In the genomic region with DNA sequence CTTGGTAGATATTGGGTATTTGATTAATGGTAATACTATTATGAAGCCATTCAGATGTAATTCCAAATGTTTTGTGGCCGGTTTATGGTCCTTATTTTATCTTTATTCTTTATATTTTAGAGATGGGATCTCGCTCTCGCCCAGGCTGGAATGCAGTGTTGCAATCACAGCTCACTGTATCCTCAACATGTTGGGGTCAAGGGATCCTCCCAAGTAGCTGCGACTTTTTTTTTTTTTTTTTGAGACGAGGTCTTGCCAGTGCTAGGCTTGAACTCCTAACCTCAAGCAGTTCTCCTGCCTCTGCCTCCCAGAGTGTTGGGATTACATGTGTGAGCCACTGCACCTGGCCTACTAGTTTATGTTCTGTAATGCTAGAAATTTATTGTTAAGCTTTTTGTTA, we compare ENCODE assay signal across 30 cellular contexts. TPM values are rescaled to one million over a fixed set of nuclear protein-coding genes. Genes with fewer than 3 reads are reported as not detected.
DNase-seq lines count a peak whose midpoint lies in the region; ATAC-seq and TF ChIP-seq lines count a peak whose summit lies in the region.
"Had no signal": no experiment of that assay in that cellular context is flagged by ENCODE, and none has a peak within 500 bp of the region (broad histone marks: within the 10 kb centered on the region; RNA-seq: fewer than 3 reads in every experiment).

No MANE protein-coding gene starts in this region.

- H3K79me2 ChIP-seq in hepatocyte (peaks cover 89% of the 10 kb centered on the region), smooth muscle cell (ENCODE audit: low read depth) (peaks cover 66% of the 10 kb centered on the region)

- peak overlapping the region in 1 of 2 donors; percentile 19 for H3K4me3 Mint-ChIP-seq in activated T-cell treated with anti-CD3 and anti-CD28 coated beads, Interleukin-2, amount 50 U/mL, for 72 hours
- H3K4me3 Mint-ChIP-seq: activated CD4-positive, alpha-beta T cell treated with anti-CD3 and anti-CD28 coated beads, Interleukin-2, amount 10 ng/mL, durations not matched to agents 24 days and 14 days; activated naive CD8-positive, alpha-beta T cell treated with anti-CD3 and anti-CD28 coated beads, Interleukin-2, amount 10 ng/mL, durations not matched to agents 7 days and 5 days; immature natural killer cell had no signal

- H3K4me2 ChIP-seq in hepatocyte (peak overlapping the region; percentile 82), smooth muscle cell (no peak overlapping the region)

- H3K9me2 ChIP-seq in hepatocyte (replicated peaks; ENCODE audit: insufficient read depth) = no peaks in the 10 kb centered on the region

- TF ChIP-seq CTCF in hepatocyte (IDR thresholded peaks at IDR 0.05; ENCODE audit: poor library complexity) (no peak), smooth muscle cell (IDR thresholded peaks at IDR 0.05; ENCODE audit: borderline replicate concordance, insufficient read depth, poor library complexity, severe bottlenecking) (no peak)

- peaks cover 73% of the 10 kb centered on the region for H3K4me1 Mint-ChIP-seq in activated T-cell treated with anti-CD3 and anti-CD28 coated beads, Interleukin-2, amount 50 U/mL, for 72 hours (ENCODE audit: low read depth)

- H3K9me3 Mint-ChIP-seq in activated T-cell treated with anti-CD3 and anti-CD28 coated beads, Interleukin-2, amount 50 U/mL, for 72 hours = no peaks in the 10 kb centered on the region
- H3K9me3 Mint-ChIP-seq: activated CD4-positive, alpha-beta T cell treated with anti-CD3 and anti-CD28 coated beads, Interleukin-2, amount 10 ng/mL, durations not matched to agents 24 days and 14 days; activated naive CD8-positive, alpha-beta T cell treated with anti-CD3 and anti-CD28 coated beads, Interleukin-2, amount 10 ng/mL, durations not matched to agents 7 days and 5 days; nephron had no signal

- no peak for ATAC-seq in activated T-cell treated with anti-CD3 and anti-CD28 coated beads, Interleukin-2, amount 50 U/mL, for 72 hours (replicated peaks in 1 of 2)
- ATAC-seq in HG02870 (IDR thresholded peaks at IDR 0.05; ENCODE audit: unreplicated experiment) = no peak
- ATAC-seq: GM12878, sciatic nerve had no signal

- H2AFZ ChIP-seq in hepatocyte (no peak overlapping the region), smooth muscle cell (ENCODE audit: low read depth) (no peak overlapping the region)

- H3K4me3 ChIP-seq in adipocyte (ENCODE audit: low read length) (peak overlapping the region; percentile 25), hepatocyte (no peak overlapping the region), subcutaneous abdominal adipose tissue (ENCODE audit: low read depth in 1 of 5, low read length in 5 of 5) (no peak overlapping the region), smooth muscle cell (no peak overlapping the region)
- H3K4me3 ChIP-seq: left lung, SK-N-MC, stomach, tibial nerve had no signal

- peak overlapping the region; percentile 8 for H3K9ac ChIP-seq in adipocyte (ENCODE audit: low read length)
- no peak overlapping the region for H3K9ac ChIP-seq in subcutaneous abdominal adipose tissue (ENCODE audit: low read length in 5 of 5)
- H3K9ac ChIP-seq in smooth muscle cell (ENCODE audit: low read depth) = no peak overlapping the region

- no peaks in the 10 kb centered on the region for H3K27me3 Mint-ChIP-seq in activated T-cell treated with anti-CD3 and anti-CD28 coated beads, Interleukin-2, amount 50 U/mL, for 72 hours (ENCODE audit: low read depth)
- H3K27me3 Mint-ChIP-seq: activated CD4-positive, alpha-beta T cell treated with anti-CD3 and anti-CD28 coated beads, Interleukin-2, amount 10 ng/mL, durations not matched to agents 24 days and 14 days; activated naive CD8-positive, alpha-beta T cell treated with anti-CD3 and anti-CD28 coated beads, Interleukin-2, amount 10 ng/mL, durations not matched to agents 7 days and 5 days had no signal

- H3F3A ChIP-seq in smooth muscle cell (ENCODE audit: low read depth) = peaks cover 13% of the 10 kb centered on the region

- H3K4me1 ChIP-seq in adipocyte (ENCODE audit: control insufficient read depth, insufficient read depth, low read length) (peaks cover 46% of the 10 kb centered on the region), hepatocyte (ENCODE audit: insufficient read depth) (peaks cover 48% of the 10 kb centered on the region), subcutaneous abdominal adipose tissue (ENCODE audit: control insufficient read depth in 5 of 5, insufficient read depth in 5 of 5, low read length in 5 of 5) (peaks cover 0 to 89% (median 77%) of the 10 kb centered on the region in 5 donors), smooth muscle cell (ENCODE audit: low read depth) (peaks cover 15% of the 10 kb centered on the region)

- 64% methylated on average over 5 of the region's 5 CpGs for WGBS in hepatocyte (ENCODE audit: low lambda C conversion rate, missing lambda C conversion rate)
- 85% methylated on average over 5 of the region's 5 CpGs for WGBS in smooth muscle cell (ENCODE audit: low lambda C conversion rate)

- H3K36me3 ChIP-seq in adipocyte (ENCODE audit: control insufficient read depth, insufficient read depth, low read length, severe bottlenecking) = peaks cover 10% of the 10 kb centered on the region
- no peaks in the 10 kb centered on the region for H3K36me3 ChIP-seq in hepatocyte (replicated peaks; ENCODE audit: insufficient read depth, low read depth)
- peaks cover 0 to 6% (median 5%) of the 10 kb centered on the region in 5 donors for H3K36me3 ChIP-seq in subcutaneous abdominal adipose tissue (ENCODE audit: control insufficient read depth in 5 of 5, insufficient read depth in 5 of 5, low read length in 5 of 5)
- no peaks in the 10 kb centered on the region for H3K36me3 ChIP-seq in smooth muscle cell (ENCODE audit: low read depth)

- peaks cover 5 to 12% of the 10 kb centered on the region in 2 donors for H3K36me3 Mint-ChIP-seq in activated T-cell treated with anti-CD3 and anti-CD28 coated beads, Interleukin-2, amount 50 U/mL, for 72 hours (ENCODE audit: insufficient read depth in 2 of 2)

- H3K27me3 ChIP-seq in adipocyte (replicated peaks; ENCODE audit: control insufficient read depth, insufficient read depth, low read length) (no peaks in the 10 kb centered on the region), hepatocyte (no peaks in the 10 kb centered on the region), subcutaneous abdominal adipose tissue (ENCODE audit: control insufficient read depth in 5 of 5, insufficient read depth in 4 of 5, low read length in 5 of 5) (peaks cover 0 to 3% (median 0%) of the 10 kb centered on the region in 5 donors), smooth muscle cell (ENCODE audit: low read depth) (no peaks in the 10 kb centered on the region)
- H3K27me3 ChIP-seq: left lung, stomach, tibial nerve had no signal

- H3K27ac ChIP-seq in hepatocyte = no peak overlapping the region
- H3K27ac ChIP-seq in subcutaneous abdominal adipose tissue (ENCODE audit: low read depth, low read length) = peak overlapping the region; percentile 80
- no peak overlapping the region for H3K27ac ChIP-seq in smooth muscle cell (ENCODE audit: low read depth)
- H3K27ac ChIP-seq: RWPE1, SK-N-MC, stomach had no signal

- H4K20me1 ChIP-seq in hepatocyte (ENCODE audit: insufficient read depth, poor library complexity, severe bottlenecking) (peaks cover 43% of the 10 kb centered on the region), smooth muscle cell (ENCODE audit: low read depth) (peaks cover 63% of the 10 kb centered on the region)

- no peak for DNase-seq in activated T-cell treated with anti-CD3 and anti-CD28 coated beads, Interleukin-2, amount 50 U/mL, for 72 hours
- DNase-seq in activated T-cell treated with anti-CD3 and anti-CD28 coated beads for 4 hours = no peak
- DNase-seq in adipocyte (ENCODE audit: low read depth) = peak; percentile 18
- no peak for DNase-seq in hepatocyte (ENCODE audit: low spot score)
- DNase-seq in NCI-H526 treated with DMSO at 0.1 percent for 48 hours (lab: John Stamatoyannopoulos, UW) = no peak
- no peak for DNase-seq in smooth muscle cell (lab: John Stamatoyannopoulos, UW; ENCODE audit: unreplicated experiment)
- DNase-seq: activated CD4-positive, alpha-beta T cell treated with anti-CD3 and anti-CD28 coated beads, Interleukin-2, amount 10 ng/mL, durations not matched to agents 24 days and 14 days; activated naive CD8-positive, alpha-beta T cell treated with anti-CD3 and anti-CD28 coated beads, Interleukin-2, amount 10 ng/mL, durations not matched to agents 7 days and 5 days; Caco-2; foreskin melanocyte; hippocampal formation; immature natural killer cell; Karpas-422; left lung; midbrain; NCI-H1048; NCI-H1694 treated with DMSO at 0.1 percent for 48 hours; NCI-H2171 treated with DMSO at 0.1 percent for 48 hours; NCI-H524 treated with DMSO at 0.1 percent for 48 hours; stomach had no signal

- H3K27ac Mint-ChIP-seq in activated T-cell treated with anti-CD3 and anti-CD28 coated beads, Interleukin-2, amount 50 U/mL, for 72 hours = peak overlapping the region; percentile 10
- H3K27ac Mint-ChIP-seq: activated CD4-positive, alpha-beta T cell treated with anti-CD3 and anti-CD28 coated beads, Interleukin-2, amount 10 ng/mL, durations not matched to agents 24 days and 14 days; activated naive CD8-positive, alpha-beta T cell treated with anti-CD3 and anti-CD28 coated beads, Interleukin-2, amount 10 ng/mL, durations not matched to agents 7 days and 5 days had no signal

- no peaks in the 10 kb centered on the region for H3K9me3 ChIP-seq in adipocyte (ENCODE audit: control insufficient read depth, low read length)
- no peaks in the 10 kb centered on the region for H3K9me3 ChIP-seq in hepatocyte (ENCODE audit: low read depth)
- no peaks in the 10 kb centered on the region for H3K9me3 ChIP-seq in subcutaneous abdominal adipose tissue (ENCODE audit: control insufficient read depth in 5 of 5, low read length in 5 of 5)
- no peaks in the 10 kb centered on the region for H3K9me3 ChIP-seq in smooth muscle cell (replicated peaks; ENCODE audit: low read depth)
- H3K9me3 ChIP-seq: Caco-2, left lung, stomach, tibial nerve had no signal

RNA-seq across cellular contexts. Expression of gene DDI2, which starts 4.7 kb away (rescaled TPM):
- total RNA-seq in activated T-cell treated with anti-CD3 and anti-CD28 coated beads, Interleukin-2, amount 50 U/mL, for 72 hours = 10 to 100 TPM; 30.6 to 34.3 TPM
- total RNA-seq in hepatocyte (27.4 and 40.1 TPM in 2 replicates), smooth muscle cell (10.9 and 11.4 TPM in 2 replicates)
- polyA plus RNA-seq in hepatocyte (5.6 and 7.5 TPM in 2 replicates), smooth muscle cell (1.5 and 3.5 TPM in 2 replicates)

RNA-seq across cellular contexts. Expression of gene AGMAT, which starts 37.1 kb away (rescaled TPM):
- total RNA-seq in activated T-cell treated with anti-CD3 and anti-CD28 coated beads, Interleukin-2, amount 50 U/mL, for 72 hours = 1 to 10 TPM; 7.8 to 8.5 TPM
- total RNA-seq in hepatocyte = 42.9 and 49.9 TPM in 2 replicates
- polyA plus RNA-seq in hepatocyte = 19.1 and 28.7 TPM in 2 replicates
- 0.04 and 0.36 TPM in 2 replicates for total RNA-seq in smooth muscle cell
- 0.11 and 0.56 TPM in 2 replicates for polyA plus RNA-seq in smooth muscle cell
- total RNA-seq: A172, H4, tibial nerve had no signal
